ENCODE assay signal across 8 cellular contexts in the genomic region with DNA sequence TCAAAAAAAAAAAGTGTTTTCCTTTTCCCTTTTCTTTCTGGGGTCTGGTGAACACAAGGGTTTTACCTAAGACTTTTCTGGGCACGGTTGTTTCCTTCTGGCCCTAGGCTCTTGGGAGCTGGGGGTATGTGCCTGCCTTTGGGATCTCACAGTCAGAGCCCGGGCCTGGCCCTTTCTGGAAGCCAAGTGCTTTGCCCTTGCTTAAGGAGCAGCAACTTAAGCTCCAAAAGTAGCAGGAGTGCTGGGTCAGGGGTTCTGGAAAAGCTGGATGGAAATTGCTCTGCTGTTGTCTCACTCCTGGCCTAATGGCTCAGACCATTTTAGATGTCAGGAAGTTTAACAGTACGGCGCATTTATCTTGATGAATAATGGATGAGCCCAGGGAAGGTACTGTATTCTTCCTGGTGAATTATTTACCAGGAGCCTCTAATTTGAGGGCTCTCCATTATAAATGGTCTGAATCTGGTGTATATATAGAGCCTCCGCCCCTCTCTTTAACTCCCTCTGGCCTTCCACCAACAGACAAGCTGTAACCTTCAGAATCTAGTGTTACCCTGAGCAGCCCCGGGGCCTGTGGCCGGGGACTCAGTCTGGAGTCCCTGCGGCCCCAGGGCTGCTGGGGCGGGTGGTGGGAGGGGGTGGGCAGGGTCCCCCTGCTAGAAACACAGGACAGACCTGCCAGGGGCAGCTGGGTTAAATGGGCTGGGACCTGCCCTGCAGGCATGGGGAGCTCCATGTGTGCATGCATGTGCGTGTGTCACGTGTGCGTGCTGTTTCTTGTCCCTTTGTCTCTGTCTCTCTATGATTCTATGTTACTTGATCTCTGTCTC. TPM values are rescaled to one million over a fixed set of nuclear protein-coding genes. Genes with fewer than 3 reads are reported as not detected.
DNase-seq lines count a peak whose midpoint lies in the region; FAIRE-seq and TF ChIP-seq lines count a peak whose summit lies in the region.
"Had no signal": no experiment of that assay in that cellular context is flagged by ENCODE, and none has a peak within 500 bp of the region (broad histone marks: within the 10 kb centered on the region; RNA-seq: fewer than 3 reads in every experiment).

No MANE protein-coding gene starts in this region.

- peak overlapping the region; percentile 33; the same call in 1 of the 2 replicates for H3K9ac ChIP-seq in SK-N-SH

- no peaks in the 10 kb centered on the region for H4K20me1 ChIP-seq in SK-N-SH (ENCODE audit: insufficient read depth)

- no peak overlapping the region for H3K4me3 Mint-ChIP-seq in mesothelial cell of epicardium

- H3K4me2 ChIP-seq in SK-N-SH, result no peak overlapping the region

- POLR2A ChIA-PET in SK-N-SH (lab: Yijun Ruan, JAX), result interaction anchor here (0.7 to 1.8 kb wide), 5 partner anchors 11 to 91 kb away, joined by 3 to 21 read pairs (median 4); a partner anchor contains a TSS

- no peak for TF ChIP-seq POLR2A in GM12891 (IDR thresholded peaks at IDR 0.05; ENCODE audit: low read depth, low read length)

- no peaks in the 10 kb centered on the region for H3K36me3 ChIP-seq in SK-N-SH (replicated peaks in 1 of 2; ENCODE audit: control insufficient read depth in 1 of 2, insufficient read depth in 2 of 2, low read length in 1 of 2)
- H3K36me3 ChIP-seq: SJSA1 had no signal

- peaks cover 5% of the 10 kb centered on the region for H3K36me3 Mint-ChIP-seq in mesothelial cell of epicardium

- no peak for TF ChIP-seq RAD21 in SK-N-SH (IDR thresholded peaks at IDR 0.05; ENCODE audit: low read length)

- no peak for TF ChIP-seq EP300 in SK-N-SH (IDR thresholded peaks at IDR 0.05; ENCODE audit: borderline replicate concordance in 1 of 2, low read depth in 1 of 2, low read length in 1 of 2)

- no peak for FAIRE-seq in GM12891 (lab: Jason Lieb, UNC)

- peaks cover 45% of the 10 kb centered on the region for H3K4me1 Mint-ChIP-seq in mesothelial cell of epicardium

- peaks cover 4% of the 10 kb centered on the region for H3F3A ChIP-seq in SK-N-SH (replicated peaks; ENCODE audit: insufficient read depth)

- peaks cover 18 to 32% of the 10 kb centered on the region in 2 experiments; a peak in 3 of 4 replicates for H3K4me1 ChIP-seq in SK-N-SH (ENCODE audit: control insufficient read depth in 1 of 2, insufficient read depth in 2 of 2, low read depth in 1 of 2, low read length in 1 of 2)

- CTCF ChIA-PET in SK-N-SH (lab: Yijun Ruan, JAX), result interaction anchor here (1.0 to 2.4 kb wide), 7 partner anchors 8 to 212 kb away, joined by 3 to 11 read pairs (median 5); no protein-coding TSS in a partner anchor

- H3K27me3 ChIP-seq in SK-N-SH (ENCODE audit: insufficient read depth), result no peaks in the 10 kb centered on the region
- H3K27me3 ChIP-seq: SJSA1 had no signal

- no peak overlapping the region for H3K4me3 ChIP-seq in SK-N-SH (ENCODE audit: low read depth in 2 of 2, low read length in 1 of 2)
- H3K4me3 ChIP-seq: SJSA1 had no signal

- no peaks in the 10 kb centered on the region for H3K9me3 ChIP-seq in SK-N-SH
- H3K9me3 ChIP-seq: SJSA1 had no signal

- peak overlapping the region; percentile 76; a peak in 3 of 4 replicates for H3K27ac ChIP-seq in SK-N-SH (ENCODE audit: low read depth in 2 of 2, low read length in 1 of 2)

- H3K9me3 Mint-ChIP-seq in mesothelial cell of epicardium, result no peaks in the 10 kb centered on the region
- H3K9me3 Mint-ChIP-seq: activated T-helper 2 cell treated with anti-CD3 and anti-CD28 coated beads, Interferon-gamma antibody, Interleukin-2, Interleukin-4, amounts not matched to agents 10 μg/mL and 5 μg/mL and 100 μg/mL, durations not matched to agents 14 hours and 24 hours and 36 hours had no signal

- peaks cover 79% of the 10 kb centered on the region for H3K79me2 ChIP-seq in SK-N-SH (ENCODE audit: insufficient read depth)

- WGBS in SK-N-SH (ENCODE audit: low lambda C conversion rate), result 71% methylated on average over 8 of the region's 12 CpGs

- peak overlapping the region; percentile 97 for H3K27ac Mint-ChIP-seq in mesothelial cell of epicardium
- H3K27ac Mint-ChIP-seq: activated T-helper 2 cell treated with anti-CD3 and anti-CD28 coated beads, Interferon-gamma antibody, Interleukin-2, Interleukin-4, amounts not matched to agents 10 μg/mL and 5 μg/mL and 100 μg/mL, durations not matched to agents 14 hours and 24 hours and 36 hours had no signal

- H2AFZ ChIP-seq in SK-N-SH (ENCODE audit: low read depth), result peak overlapping the region; percentile 59; the same call in 1 of the 2 replicates

- H3K27me3 Mint-ChIP-seq in mesothelial cell of epicardium (ENCODE audit: low read depth), result no peaks in the 10 kb centered on the region

- peak; percentile 95 for DNase-seq in DMS79 treated with DMSO at 0.1 percent for 48 hours (lab: John Stamatoyannopoulos, UW)
- DNase-seq in SK-N-SH, result peak; percentile 80
- no peak for DNase-seq in mesothelial cell of epicardium (ENCODE audit: low spot score in 2 of 2, unreplicated experiment in 2 of 2)
- DNase-seq in CD1c-positive myeloid dendritic cell (ENCODE audit: extremely low spot score), result no peak
- DNase-seq in activated naive CD4-positive, alpha-beta T cell treated with Interleukin-2 at 50 U/mL for 16 hours, result no peak
- no peak for DNase-seq in GM12891 (ENCODE audit: insufficient read length, low spot score)

- TF ChIP-seq CTCF in SK-N-SH (IDR thresholded peaks at IDR 0.05) (no peak), mesothelial cell of epicardium (IDR thresholded peaks at IDR 0.05; ENCODE audit: unreplicated experiment) (no peak)

- H3K9me2 ChIP-seq in SK-N-SH, result no peaks in the 10 kb centered on the region

TF ChIP-seq in SK-N-SH, 30 proteins besides CTCF, POLR2A, EP300 and RAD21:
- TF ChIP-seq, protein P1, sequence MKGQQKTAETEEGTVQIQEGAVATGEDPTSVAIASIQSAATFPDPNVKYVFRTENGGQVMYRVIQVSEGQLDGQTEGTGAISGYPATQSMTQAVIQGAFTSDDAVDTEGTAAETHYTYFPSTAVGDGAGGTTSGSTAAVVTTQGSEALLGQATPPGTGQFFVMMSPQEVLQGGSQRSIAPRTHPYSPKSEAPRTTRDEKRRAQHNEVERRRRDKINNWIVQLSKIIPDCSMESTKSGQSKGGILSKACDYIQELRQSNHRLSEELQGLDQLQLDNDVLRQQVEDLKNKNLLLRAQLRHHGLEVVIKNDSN (IDR thresholded peaks at IDR 0.05; ENCODE audit: borderline replicate concordance, low read depth), result peak; percentile 48; the same call in 1 of the 2 replicates
- TF ChIP-seq MXI1 (IDR thresholded peaks at IDR 0.05; ENCODE audit: low read depth, low read length) (peak; percentile 64), SMC3 (IDR thresholded peaks at IDR 0.05; ENCODE audit: low read depth, low read length) (no peak)

TF ChIP-seq in GM12891, 5 proteins besides CTCF, POLR2A, EP300 and RAD21:
- TF ChIP-seq SPI1 (IDR thresholded peaks at IDR 0.05; ENCODE audit: low read depth, low read length), result no peak
- no peak for TF ChIP-seq POLR2AphosphoS5 (IDR thresholded peaks at IDR 0.05; ENCODE audit: low read depth, low read length)
- TF ChIP-seq TAF1 (IDR thresholded peaks at IDR 0.05; ENCODE audit: low read depth, low read length), result no peak
- no peak for TF ChIP-seq POU2F2 (IDR thresholded peaks at IDR 0.05; ENCODE audit: low read depth, low read length)
- TF ChIP-seq PAX5 (IDR thresholded peaks at IDR 0.05; ENCODE audit: insufficient read depth, low read length, severe bottlenecking), result no peak

RNA-seq across cellular contexts. Expression of a gene that starts 37.5 kb away (rescaled TPM):
- 93.7 and 105 TPM in 2 replicates for polyA plus RNA-seq in SK-N-SH (2012; rRNA removed)
- polyA plus RNA-seq in SK-N-SH (2012; cell fraction: cytosol; rRNA removed), result 54.5 and 77.5 TPM in 2 replicates
- 207 and 220 TPM in 2 replicates for polyA plus RNA-seq in SK-N-SH (2012; cell fraction: nucleus; rRNA removed)
- total RNA-seq in mesothelial cell of epicardium, result 303 to 313 TPM (median 308 TPM) in 3 replicates
- polyA plus RNA-seq in GM12891 (2012; ENCODE audit: low read depth, missing spikeins), result 0.60 TPM

RNA-seq across cellular contexts. Expression of a gene that starts 54.2 kb away (rescaled TPM):
- 17.5 and 22.0 TPM in 2 replicates for polyA plus RNA-seq in SK-N-SH (2012; rRNA removed)
- polyA plus RNA-seq in SK-N-SH (2012; cell fraction: cytosol; rRNA removed), result 7.9 and 11.5 TPM in 2 replicates
- 76.1 and 80.1 TPM in 2 replicates for polyA plus RNA-seq in SK-N-SH (2012; cell fraction: nucleus; rRNA removed)
- 61.9 to 69.2 TPM (median 69.0 TPM) in 3 replicates for total RNA-seq in mesothelial cell of epicardium
- polyA plus RNA-seq in GM12891 (2012; ENCODE audit: low read depth, missing spikeins), result 9.9 TPM

RNA-seq across cellular contexts. Expression of a gene that starts 54.4 kb away (rescaled TPM):
- 43.0 and 64.7 TPM in 2 replicates for polyA plus RNA-seq in SK-N-SH (2012; rRNA removed)
- 28.4 and 30.5 TPM in 2 replicates for polyA plus RNA-seq in SK-N-SH (2012; cell fraction: cytosol; rRNA removed)
- 65.7 and 67.7 TPM in 2 replicates for polyA plus RNA-seq in SK-N-SH (2012; cell fraction: nucleus; rRNA removed)
- 50.5 to 55.5 TPM (median 54.9 TPM) in 3 replicates for total RNA-seq in mesothelial cell of epicardium
- polyA plus RNA-seq in GM12891 (2012; ENCODE audit: low read depth, missing spikeins), result 67.8 TPM

RNA-seq across cellular contexts. Expression of a gene that starts 57.4 kb away (rescaled TPM):
- polyA plus RNA-seq in SK-N-SH (2012; rRNA removed), result 31.7 and 33.8 TPM in 2 replicates
- 19.6 and 25.8 TPM in 2 replicates for polyA plus RNA-seq in SK-N-SH (2012; cell fraction: cytosol; rRNA removed)
- polyA plus RNA-seq in SK-N-SH (2012; cell fraction: nucleus; rRNA removed), result 31.2 and 32.7 TPM in 2 replicates
- 52.0 to 52.8 TPM (median 52.2 TPM) in 3 replicates for total RNA-seq in mesothelial cell of epicardium
- 31.1 TPM for polyA plus RNA-seq in GM12891 (2012; ENCODE audit: low read depth, missing spikeins)

RNA-seq across cellular contexts. Expression of a gene that starts 60.0 kb away (rescaled TPM):
- 46.9 and 59.6 TPM in 2 replicates for polyA plus RNA-seq in SK-N-SH (2012; rRNA removed)
- 15.8 and 24.8 TPM in 2 replicates for polyA plus RNA-seq in SK-N-SH (2012; cell fraction: cytosol; rRNA removed)
- 138 and 153 TPM in 2 replicates for polyA plus RNA-seq in SK-N-SH (2012; cell fraction: nucleus; rRNA removed)
- total RNA-seq in mesothelial cell of epicardium, result 88.0 to 90.9 TPM (median 90.6 TPM) in 3 replicates
- polyA plus RNA-seq in GM12891 (2012; ENCODE audit: low read depth, missing spikeins), result 14.6 TPM

Comparison
In these comparisons a context has a peak if more than half of its experiments do, and no peak if none do; other contexts are left out.
1. DNase-seq: peak in DMS79 treated with DMSO at 0.1 percent for 48 hours (single experiment) and SK-N-SH (single experiment); none in mesothelial cell of epicardium (0 of 2), CD1c-positive myeloid dendritic cell (single experiment), activated naive CD4-positive, alpha-beta T cell treated with Interleukin-2 at 50 U/mL for 16 hours (single experiment) and GM12891 (single experiment).